In the genomic region with DNA sequence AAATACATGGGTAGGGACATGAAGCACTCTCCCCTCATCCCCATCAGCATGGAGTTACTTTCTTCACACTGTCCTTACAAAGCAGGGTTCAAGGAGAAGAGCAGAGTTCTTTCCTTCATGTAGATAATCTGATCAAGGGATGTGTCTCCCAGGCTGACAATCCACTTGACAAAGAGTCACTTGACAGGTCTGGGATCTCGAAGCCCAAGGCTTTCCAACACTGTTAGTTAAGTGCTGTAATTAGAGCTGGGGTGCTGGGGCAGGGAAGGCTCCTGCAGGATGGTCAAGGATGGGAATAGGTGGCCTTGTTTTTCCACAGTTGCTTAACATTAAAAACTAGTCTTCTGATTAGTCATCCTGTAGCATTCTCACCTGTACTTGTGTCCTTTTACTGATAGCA, we compare ENCODE assay signal across 21 cellular contexts.
"Had no signal": no experiment of that assay in that cellular context is flagged by ENCODE, and none has a peak within 500 bp of the region (broad histone marks: within the 10 kb centered on the region; RNA-seq: fewer than 3 reads in every experiment).

No MANE protein-coding gene starts in this region.

- H3K9me3 Mint-ChIP-seq: activated CD4-positive, alpha-beta T cell treated with anti-CD3 and anti-CD28 coated beads, Interleukin-2, amount 10 ng/mL, durations not matched to agents 7 days and 5 days; activated CD8-positive, alpha-beta T cell treated with anti-CD3 and anti-CD28 coated beads for 36 hours; effector memory CD8-positive, alpha-beta T cell; naive B cell had no signal

- H3K36me3 Mint-ChIP-seq: activated CD8-positive, alpha-beta memory T cell treated with anti-CD3 and anti-CD28 coated beads, Interleukin-2, amount 10 ng/mL, durations not matched to agents 7 days and 5 days; brain; naive B cell had no signal

- H3K27ac Mint-ChIP-seq: activated CD4-positive, alpha-beta T cell treated with anti-CD3 and anti-CD28 coated beads, Interleukin-2, amount 10 ng/mL, durations not matched to agents 7 days and 5 days; activated CD8-positive, alpha-beta memory T cell treated with anti-CD3 and anti-CD28 coated beads, Interleukin-2, amount 10 ng/mL, durations not matched to agents 7 days and 5 days; activated CD8-positive, alpha-beta T cell treated with anti-CD3 and anti-CD28 coated beads for 36 hours; brain; effector memory CD8-positive, alpha-beta T cell; progenitor cell of endocrine pancreas; T-helper 17 cell had no signal

- H3K4me3 Mint-ChIP-seq: activated CD4-positive, alpha-beta T cell treated with anti-CD3 and anti-CD28 coated beads, Interleukin-2, amount 10 ng/mL, durations not matched to agents 7 days and 5 days; activated CD8-positive, alpha-beta memory T cell treated with anti-CD3 and anti-CD28 coated beads, Interleukin-2, amount 10 ng/mL, durations not matched to agents 7 days and 5 days; activated CD8-positive, alpha-beta T cell treated with anti-CD3 and anti-CD28 coated beads for 36 hours; brain; effector memory CD8-positive, alpha-beta T cell had no signal

- DNase-seq: activated CD4-positive, alpha-beta T cell treated with anti-CD3 and anti-CD28 coated beads, Interleukin-2, amount 10 ng/mL, durations not matched to agents 7 days and 5 days; activated CD4-positive, CD25-positive, alpha-beta regulatory T cell treated with anti-CD3 and anti-CD28 coated beads, Interleukin-2, amount 50 U/mL, for 72 hours; activated CD8-positive, alpha-beta memory T cell treated with anti-CD3 and anti-CD28 coated beads, Interleukin-2, amount 10 ng/mL, durations not matched to agents 7 days and 5 days; activated CD8-positive, alpha-beta T cell treated with anti-CD3 and anti-CD28 coated beads for 36 hours; activated gamma-delta T cell; activated naive CD4-positive, alpha-beta T cell treated with anti-CD3 and anti-CD28 coated beads, Interleukin-2, amount 50 U/mL, for 16 hours; activated T-cell treated with anti-CD3 and anti-CD28 coated beads for 4 hours; aorta; central memory CD4-positive, alpha-beta T cell; effector memory CD8-positive, alpha-beta T cell; glutamatergic neuron; left cardiac atrium; naive B cell; retina; sigmoid colon; stimulated activated CD4-positive, alpha-beta T cell treated with anti-CD3 and anti-CD28 coated beads, Interleukin-2, amount 100 ng/mL, for 48 hours; stimulated activated naive CD8-positive, alpha-beta T cell treated with anti-CD3 and anti-CD28 coated beads, Interleukin-15, Interleukin-2, amounts not matched to agents 100 U/mL and 50 U/mL, for 24 hours; SW 1271; T-helper 17 cell had no signal

- ATAC-seq: activated CD8-positive, alpha-beta memory T cell treated with anti-CD3 and anti-CD28 coated beads, Interleukin-2, amount 10 ng/mL, durations not matched to agents 7 days and 5 days; activated CD8-positive, alpha-beta T cell treated with anti-CD3 and anti-CD28 coated beads for 36 hours; effector memory CD8-positive, alpha-beta T cell; left cardiac atrium; stimulated activated naive CD8-positive, alpha-beta T cell treated with anti-CD3 and anti-CD28 coated beads, Interleukin-15, Interleukin-2, amounts not matched to agents 100 U/mL and 50 U/mL, for 24 hours; T-helper 17 cell had no signal

- H3K27me3 Mint-ChIP-seq: naive B cell had no signal
